Comparison of ENCODE assay signal across 17 cellular contexts in the genomic region with DNA sequence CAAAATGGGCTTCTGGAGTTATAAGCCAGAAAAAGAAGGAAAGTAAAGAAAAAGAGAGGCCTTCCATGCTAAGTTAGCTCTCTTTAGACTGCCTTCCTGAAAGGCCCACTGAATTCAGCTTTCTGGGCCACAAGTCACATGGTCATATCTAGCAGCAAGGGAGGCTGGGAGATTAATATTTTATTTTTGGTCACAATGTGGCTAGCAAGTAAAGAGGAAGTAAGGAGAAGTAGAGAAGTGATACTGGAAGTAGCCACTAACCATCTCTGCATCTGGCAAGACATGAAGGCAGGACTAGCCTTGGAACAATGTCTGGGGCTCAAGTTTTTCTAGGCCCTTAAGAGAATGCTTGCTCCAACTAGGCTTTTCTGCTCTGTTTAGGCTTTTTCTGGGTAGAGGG.
DNase-seq lines count a peak whose midpoint lies in the region; ATAC-seq and TF ChIP-seq lines count a peak whose summit lies in the region.
"Had no signal": no experiment of that assay in that cellular context is flagged by ENCODE, and none has a peak within 500 bp of the region (broad histone marks: within the 10 kb centered on the region; RNA-seq: fewer than 3 reads in every experiment).

No MANE protein-coding gene starts in this region.

- ATAC-seq in GM19372 (IDR thresholded peaks at IDR 0.05; ENCODE audit: low read depth, unreplicated experiment) (peak; percentile 66), HG03175 (IDR thresholded peaks at IDR 0.05; ENCODE audit: unreplicated experiment) (peak; percentile 54), left cardiac atrium (no peak)
- ATAC-seq: activated CD8-positive, alpha-beta T cell treated with anti-CD3 and anti-CD28 coated beads for 36 hours had no signal

- TF ChIP-seq CTCF in ovary (IDR thresholded peaks at IDR 0.05), result no peak

- no peaks in the 10 kb centered on the region for H3K9me3 ChIP-seq in ovary
- H3K9me3 ChIP-seq: esophagus squamous epithelium had no signal

- intact Hi-C loops in left cardiac atrium (cut with DNase I) (no loop called here), ovary (cut with DNase I) (no loop called here)

- DNase-seq in Ammon's horn (ENCODE audit: low spot score), result peak; percentile 21
- peak; percentile 59 for DNase-seq in RPMI8226
- no peak for DNase-seq in mesenteric fat pad (ENCODE audit: low spot score)
- no peak for DNase-seq in stimulated activated naive CD4-positive, alpha-beta T cell treated with Interleukin-2 at 50 U/mL for 16 hours (lab: John Stamatoyannopoulos, UW)
- no peak for DNase-seq in left cardiac atrium
- no peak for DNase-seq in ovary
- DNase-seq: activated CD8-positive, alpha-beta T cell treated with anti-CD3 and anti-CD28 coated beads for 36 hours; activated naive CD4-positive, alpha-beta T cell treated with anti-CD3 and anti-CD28 coated beads, Interleukin-2, amount 10 ng/mL, durations not matched to agents 7 days and 5 days; DMS 273 treated with DMSO at 0.1 percent for 48 hours; esophagus squamous epithelium; HCEC 1CT; NCI-H1417 treated with DMSO at 0.1 percent for 48 hours; NCI-H526 treated with DMSO at 0.1 percent for 48 hours; retina had no signal

- no peaks in the 10 kb centered on the region for H3K27me3 ChIP-seq in ovary
- H3K27me3 ChIP-seq: esophagus squamous epithelium had no signal

- no peak for TF ChIP-seq POLR2A in ovary (IDR thresholded peaks at IDR 0.05)

- TF ChIP-seq EP300 in ovary (IDR thresholded peaks at IDR 0.05), result no peak

- H3K4me1 ChIP-seq in ovary (ENCODE audit: insufficient read depth), result no peaks in the 10 kb centered on the region

- no peaks in the 10 kb centered on the region for H3K36me3 ChIP-seq in ovary
- H3K36me3 ChIP-seq: esophagus squamous epithelium had no signal

- H3K4me3 ChIP-seq in ovary, result no peak overlapping the region
- H3K4me3 ChIP-seq: esophagus squamous epithelium had no signal

- H3K27ac ChIP-seq in ovary, result no peak overlapping the region
- H3K27ac ChIP-seq: 22Rv1, esophagus squamous epithelium had no signal

Comparison
In these comparisons a context has a peak if more than half of its experiments do, and no peak if none do; other contexts are left out.
1. DNase-seq: peak in Ammon's horn (single experiment) and RPMI8226 (single experiment); none in mesenteric fat pad (single experiment), stimulated activated naive CD4-positive, alpha-beta T cell treated with Interleukin-2 at 50 U/mL for 16 hours (single experiment), left cardiac atrium (single experiment) and ovary (0 of 5).
2. ATAC-seq: peak in GM19372 (single experiment) and HG03175 (single experiment); none in left cardiac atrium (0 of 2).